13 cellular contexts compared by ENCODE assay signal in genomic region chr6:134534708-134535149, GRCh38.
DNase-seq lines count a peak whose midpoint lies in the region; ATAC-seq, FAIRE-seq and TF ChIP-seq lines count a peak whose summit lies in the region.
"Had no signal": no experiment of that assay in that cellular context is flagged by ENCODE, and none has a peak within 500 bp of the region (broad histone marks: within the 10 kb centered on the region; RNA-seq: fewer than 3 reads in every experiment).

No MANE protein-coding gene starts in this region.

- CTCF ChIA-PET in A549 (lab: Yijun Ruan, JAX) = no interaction called here

- no peak for FAIRE-seq in A549 (lab: Jason Lieb, UNC)

- H3K4me1 ChIP-seq in A549 (peaks cover 52% of the 10 kb centered on the region), right atrium auricular region (peaks cover 0 to 41% of the 10 kb centered on the region in 2 donors), aorta (ENCODE audit: control insufficient read depth in 1 of 2, insufficient read depth in 2 of 2, low read length in 2 of 2) (no peaks in the 10 kb centered on the region)

- intact Hi-C loops in aorta (cut with DNase I) = no loop called here

- ATAC-seq in A549 (no peak), aorta (ENCODE audit: low FRiP score) (no peak)

- no peak for TF ChIP-seq CTCF in A549 (IDR thresholded peaks at IDR 0.05)
- TF ChIP-seq CTCF in right atrium auricular region (IDR thresholded peaks at IDR 0.05) = no peak

- no peak for TF ChIP-seq RAD21 in A549 (conservative IDR thresholded peaks at IDR 0.05 in 1 of 2, IDR thresholded peaks at IDR 0.05 in 1 of 2)

- TF ChIP-seq EP300 in A549 (IDR thresholded peaks at IDR 0.05) = no peak

- TF ChIP-seq POLR2A in A549 (IDR thresholded peaks at IDR 0.05; ENCODE audit: low read length) = no peak

- DNase-seq in A549 (ENCODE audit: low read depth in 1 of 2, low spot score in 1 of 2) (no peak), ELR (ENCODE audit: low read depth) (peak; percentile 56), amniotic epithelial cell (ENCODE audit: low read depth) (peak; percentile 49), right atrium auricular region (ENCODE audit: low spot score) (no peak), aorta (no peak), NCI-H774 (lab: John Stamatoyannopoulos, UW) (no peak), NCI-H82 treated with DMSO at 0.1 percent for 48 hours (lab: John Stamatoyannopoulos, UW; ENCODE audit: unreplicated experiment) (no peak)
- no peak for DNase-seq in stimulated activated CD8-positive, alpha-beta memory T cell treated with anti-CD3 and anti-CD28 coated beads, Interleukin-4, amount 100 ng/mL, for 48 hours
- DNase-seq: CD8-positive, alpha-beta memory T cell; islet precursor cell; NCI-H1048; NCI-H510A treated with DMSO at 0.1 percent for 48 hours; SIG-M5 had no signal

- H3K27ac ChIP-seq in A549 (peak overlapping the region; percentile 48 to 79; a peak in 5 of 6 replicates), right atrium auricular region (peak overlapping the region; percentile 60 to 78), aorta (ENCODE audit: low read depth in 1 of 2, low read length in 2 of 2) (no peak overlapping the region)

- 74% methylated on average over 2 of the region's 2 CpGs for WGBS in A549 (ENCODE audit: missing lambda C conversion rate)
- 78 to 97% methylated on average over 2 of the region's 2 CpGs for WGBS in aorta, 2 donors

- H3K36me3 ChIP-seq in right atrium auricular region = no peaks in the 10 kb centered on the region
- H3K36me3 ChIP-seq in aorta (ENCODE audit: control insufficient read depth in 1 of 2, insufficient read depth in 2 of 2, low read length in 1 of 2) = no peaks in the 10 kb centered on the region

- H3K9me3 ChIP-seq in A549 (no peaks in the 10 kb centered on the region), right atrium auricular region (no peaks in the 10 kb centered on the region), aorta (ENCODE audit: control insufficient read depth, low read length) (no peaks in the 10 kb centered on the region)

- no peak overlapping the region for H3K4me2 ChIP-seq in A549

- H3K4me3 ChIP-seq in A549 = no peak overlapping the region
- H3K4me3 ChIP-seq in right atrium auricular region = no peak overlapping the region
- no peak overlapping the region for H3K4me3 ChIP-seq in aorta (ENCODE audit: low read length in 2 of 2)

- H3K27me3 ChIP-seq in right atrium auricular region (no peaks in the 10 kb centered on the region), aorta (ENCODE audit: control insufficient read depth in 1 of 2, insufficient read depth in 2 of 2, low read length in 1 of 2) (no peaks in the 10 kb centered on the region)

- POLR2A ChIA-PET in A549 (lab: Yijun Ruan, JAX) = no interaction called here

TF ChIP-seq in A549, 52 proteins besides CTCF, POLR2A, EP300 and RAD21:
- TF ChIP-seq CBX8 (IDR thresholded peaks at IDR 0.05) (no peak), PBX3 (IDR thresholded peaks at IDR 0.05) (no peak), MAFK (IDR thresholded peaks at IDR 0.05; ENCODE audit: partially characterized antibody) (no peak), HEYL (CRISPR knock-in tag; IDR thresholded peaks at IDR 0.05) (no peak), BHLHE40 (IDR thresholded peaks at IDR 0.05; ENCODE audit: low read depth, low read length) (no peak), HOXA7 (CRISPR knock-in tag; IDR thresholded peaks at IDR 0.05) (no peak), POLR2AphosphoS2 (conservative IDR thresholded peaks at IDR 0.05; ENCODE audit: low read length) (no peak), MAZ (IDR thresholded peaks at IDR 0.05; ENCODE audit: borderline replicate concordance, low read depth, low read length) (no peak), RNF2 (IDR thresholded peaks at IDR 0.05; ENCODE audit: borderline replicate concordance, low read depth) (no peak), FOSL2 (IDR thresholded peaks at IDR 0.05) (no peak), FOSL2 (CRISPR knock-in tag; IDR thresholded peaks at IDR 0.05) (no peak), ZC3H11A (IDR thresholded peaks at IDR 0.05) (no peak)

Comparison
In these comparisons a context has a peak if more than half of its experiments do, and no peak if none do; other contexts are left out.
1. DNase-seq: peak in ELR (single experiment) and amniotic epithelial cell (single experiment); none in A549 (0 of 2), right atrium auricular region (single experiment), stimulated activated CD8-positive, alpha-beta memory T cell treated with anti-CD3 and anti-CD28 coated beads, Interleukin-4, amount 100 ng/mL, for 48 hours (single experiment), aorta (0 of 2), NCI-H774 (single experiment) and NCI-H82 treated with DMSO at 0.1 percent for 48 hours (single experiment).
2. H3K27ac ChIP-seq: peak in A549 (2 of 2) and right atrium auricular region (2 of 2); none in aorta (0 of 2).